17 cellular contexts compared by ENCODE assay signal in the genomic region with DNA sequence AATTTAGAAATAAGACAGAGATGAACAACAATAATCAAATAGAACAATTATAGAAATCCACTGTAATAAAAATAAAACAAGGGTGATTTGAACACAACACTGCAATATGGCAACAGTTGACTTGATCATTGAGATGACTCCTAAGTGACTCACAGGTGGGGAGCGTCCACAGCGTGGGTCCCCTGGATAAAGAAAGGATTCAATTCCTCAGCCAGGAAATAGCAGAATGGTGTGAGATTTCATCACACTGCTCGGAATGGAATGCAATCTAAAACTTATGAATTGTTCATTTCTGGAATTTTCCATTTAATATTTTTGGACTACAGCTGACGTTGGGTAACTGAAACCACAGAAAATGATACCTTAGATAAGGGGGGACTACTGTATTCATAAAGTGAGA.
A peak's percentile ranks its signal among the peaks of the same experiment; 100 is the strongest.
DNase-seq lines count a peak whose midpoint lies in the region; ATAC-seq, FAIRE-seq and TF ChIP-seq lines count a peak whose summit lies in the region.
"Had no signal": no experiment of that assay in that cellular context is flagged by ENCODE, and none has a peak within 500 bp of the region (broad histone marks: within the 10 kb centered on the region; RNA-seq: fewer than 3 reads in every experiment).

No MANE protein-coding gene starts in this region.

- H2AK5ac ChIP-seq in mesenchymal stem cell (ENCODE audit: low read length, severe bottlenecking) = no peak overlapping the region

- no peak overlapping the region for H2BK12ac ChIP-seq in mesenchymal stem cell (ENCODE audit: low read length in 2 of 2)

- no peaks in the 10 kb centered on the region for H4K20me1 ChIP-seq in osteoblast (ENCODE audit: insufficient read depth, low read length)
- no peaks in the 10 kb centered on the region for H4K20me1 ChIP-seq in HepG2 (ENCODE audit: insufficient read depth, low read length)
- H4K20me1 ChIP-seq: BLaER1 had no signal

- DNase-seq in AG10803 (ENCODE audit: low read depth) (peak; percentile 94), LHCN-M2 (ENCODE audit: low read depth) (peak; percentile 53), choroid plexus epithelial cell (ENCODE audit: low read depth) (peak; percentile 86), mesenchymal stem cell (no peak), osteoblast (ENCODE audit: insufficient read length, low spot score, missing footprints) (no peak), HepG2 (ENCODE audit: low spot score) (no peak), NCI-H526 (lab: John Stamatoyannopoulos, UW) (no peak)
- DNase-seq: activated CD4-positive, alpha-beta T cell treated with anti-CD3 and anti-CD28 coated beads, Interleukin-2, amount 50 U/mL, for 4 hours; NCI-H1092; occipital lobe; stimulated activated naive CD4-positive, alpha-beta T cell; upper lobe of right lung had no signal

- H3K4me1 ChIP-seq in mesenchymal stem cell (ENCODE audit: control insufficient read depth, insufficient read depth, low read depth, low read length) = no peaks in the 10 kb centered on the region
- no peaks in the 10 kb centered on the region for H3K4me1 ChIP-seq in osteoblast (ENCODE audit: insufficient read depth, low read length)
- no peaks in the 10 kb centered on the region for H3K4me1 ChIP-seq in HepG2 (ENCODE audit: insufficient read depth, low read length)
- H3K4me1 ChIP-seq: BLaER1, upper lobe of right lung had no signal

- no peak overlapping the region for H3K4ac ChIP-seq in mesenchymal stem cell (ENCODE audit: low read depth in 1 of 2, low read length in 2 of 2)

- CTCF ChIA-PET in HepG2 (lab: Yijun Ruan, JAX; ENCODE audit: low intra/inter-chr PET ratio, low total read pairs) = no interaction called here

- FAIRE-seq in HepG2 (lab: Jason Lieb, UNC) = no peak

- no peak overlapping the region for H3K18ac ChIP-seq in mesenchymal stem cell (ENCODE audit: low read depth in 1 of 2, low read length in 2 of 2)

- TF ChIP-seq RAD21 in HepG2 (CRISPR knock-in tag; IDR thresholded peaks at IDR 0.05) = no peak

- H3K9ac ChIP-seq in mesenchymal stem cell (ENCODE audit: low read length) (peak overlapping the region; percentile 28), HepG2 (ENCODE audit: insufficient read depth, low read depth, low read length) (no peak overlapping the region)
- H3K9ac ChIP-seq: BLaER1 had no signal

- H3K23ac ChIP-seq in mesenchymal stem cell (ENCODE audit: low read length in 2 of 2) = no peak overlapping the region

- no peak for TF ChIP-seq POLR2A in HepG2 (IDR thresholded peaks at IDR 0.05; ENCODE audit: insufficient read depth in 1 of 2, low read depth in 2 of 2, low read length in 2 of 2)

- no peak overlapping the region for H4K8ac ChIP-seq in mesenchymal stem cell (ENCODE audit: low read length)

- no peak overlapping the region for H2BK120ac ChIP-seq in mesenchymal stem cell (ENCODE audit: low read depth, low read length)

- H4K91ac ChIP-seq in mesenchymal stem cell (ENCODE audit: low read length) = no peak overlapping the region

- ATAC-seq in HepG2 (no peak), HG03565 (IDR thresholded peaks at IDR 0.05; ENCODE audit: unreplicated experiment) (no peak)
- ATAC-seq: GM23338, upper lobe of right lung had no signal

- 50% methylated on average over 4 of the region's 4 CpGs for WGBS in mesenchymal stem cell
- WGBS in HepG2 (ENCODE audit: low lambda C conversion rate) = 3% methylated on average over 4 of the region's 4 CpGs

- no peak overlapping the region for H2BK5ac ChIP-seq in mesenchymal stem cell (ENCODE audit: low read depth, low read length, poor library complexity, severe bottlenecking)

- H3K4me3 ChIP-seq in AG10803 (ENCODE audit: low read length) (no peak overlapping the region), choroid plexus epithelial cell (ENCODE audit: low read depth, low read length) (no peak overlapping the region), mesenchymal stem cell (ENCODE audit: insufficient read depth in 1 of 2, low read depth in 1 of 2, low read length in 2 of 2) (peak overlapping the region in 1 of 2 experiments; percentile 37), osteoblast (ENCODE audit: insufficient read depth, low read length) (no peak overlapping the region), HepG2 (replicated peaks in 1 of 3; ENCODE audit: insufficient read depth in 1 of 3, low read depth in 2 of 3, low read length in 3 of 3) (no peak overlapping the region)
- H3K4me3 ChIP-seq: BLaER1, dorsolateral prefrontal cortex, GM23338, smooth muscle cell, upper lobe of right lung had no signal

- in situ Hi-C loops in HepG2 (cut with HindIII; ENCODE audit: extremely low pct_ligation_motif_present, low pct_unique_long_range_greater_than_20kb) = no loop called here

- H3K79me1 ChIP-seq in mesenchymal stem cell (replicated peaks; ENCODE audit: low read length, poor library complexity, severe bottlenecking) = no peaks in the 10 kb centered on the region

- H2AFZ ChIP-seq in mesenchymal stem cell (ENCODE audit: low read depth, low read length) (no peak overlapping the region), osteoblast (ENCODE audit: low read length) (no peak overlapping the region), HepG2 (ENCODE audit: low read length) (no peak overlapping the region)
- H2AFZ ChIP-seq: GM23338 had no signal

- TF ChIP-seq CTCF in AG10803 (conservative IDR thresholded peaks at IDR 0.05; ENCODE audit: low read length) = no peak
- no peak for TF ChIP-seq CTCF in choroid plexus epithelial cell (conservative IDR thresholded peaks at IDR 0.05; ENCODE audit: low read depth, low read length)
- TF ChIP-seq CTCF in osteoblast (IDR thresholded peaks at IDR 0.05; ENCODE audit: extremely low read depth, low read depth, low read length) = no peak
- TF ChIP-seq CTCF in HepG2 (CRISPR knock-in tag; IDR thresholded peaks at IDR 0.05) = no peak

- TF ChIP-seq EP300 in HepG2 (IDR thresholded peaks at IDR 0.05; ENCODE audit: low read depth in 2 of 2, low read length in 2 of 2) = no peak
- TF ChIP-seq EP300 in HepG2 (CRISPR knock-in tag; IDR thresholded peaks at IDR 0.05; ENCODE audit: borderline replicate concordance) = no peak

- no TSS peak for BruUV-seq in HepG2 (replicated peaks; lab: Mats Ljungman, UMichigan)

- no peak overlapping the region for H3K27ac ChIP-seq in mesenchymal stem cell (ENCODE audit: low read length, poor library complexity, severe bottlenecking)
- no peak overlapping the region for H3K27ac ChIP-seq in osteoblast (ENCODE audit: low read depth, low read length)
- H3K27ac ChIP-seq in HepG2 (ENCODE audit: extremely low read length, insufficient read depth, low read length) = no peak overlapping the region
- H3K27ac ChIP-seq: BLaER1, upper lobe of right lung had no signal

- H3K36me3 ChIP-seq in mesenchymal stem cell (ENCODE audit: control insufficient read depth in 1 of 2, insufficient read depth in 2 of 2, low read depth in 1 of 2, low read length in 2 of 2) (no peaks in the 10 kb centered on the region), osteoblast (ENCODE audit: insufficient read depth, low read length) (no peaks in the 10 kb centered on the region), HepG2 (replicated peaks in 1 of 2; ENCODE audit: control insufficient read depth in 1 of 2, insufficient read depth in 2 of 2, low read length in 2 of 2) (no peaks in the 10 kb centered on the region)
- H3K36me3 ChIP-seq: BLaER1, upper lobe of right lung had no signal

- H3K4me2 ChIP-seq in mesenchymal stem cell (ENCODE audit: low read length, poor library complexity, severe bottlenecking) = no peak overlapping the region
- no peak overlapping the region for H3K4me2 ChIP-seq in osteoblast (ENCODE audit: insufficient read depth, low read length)
- no peak overlapping the region for H3K4me2 ChIP-seq in HepG2 (ENCODE audit: low read depth, low read length)
- H3K4me2 ChIP-seq: BLaER1, GM23338, smooth muscle cell had no signal

- H3K9me3 ChIP-seq in mesenchymal stem cell (ENCODE audit: control insufficient read depth, low read length) (no peaks in the 10 kb centered on the region), osteoblast (ENCODE audit: low read depth, low read length) (peaks cover 3% of the 10 kb centered on the region), HepG2 (ENCODE audit: low read length) (no peaks in the 10 kb centered on the region)
- H3K9me3 ChIP-seq: BLaER1, upper lobe of right lung had no signal

- no peak overlapping the region for H3K14ac ChIP-seq in mesenchymal stem cell (ENCODE audit: low read length in 2 of 2)

- intact Hi-C loops in HepG2 (cut with micrococcal nuclease; ENCODE audit: unreplicated experiment) = no loop called here

- H3K79me2 ChIP-seq in osteoblast (ENCODE audit: insufficient read depth, low read length) (no peaks in the 10 kb centered on the region), HepG2 (ENCODE audit: insufficient read depth, low read length) (no peaks in the 10 kb centered on the region)

- H3K27me3 ChIP-seq in mesenchymal stem cell (ENCODE audit: control insufficient read depth in 1 of 2, insufficient read depth in 1 of 2, low read length in 2 of 2) (no peaks in the 10 kb centered on the region), osteoblast (ENCODE audit: insufficient read depth, low read length) (no peaks in the 10 kb centered on the region), HepG2 (ENCODE audit: control insufficient read depth in 1 of 2, insufficient read depth in 2 of 2, low read length in 2 of 2) (no peaks in the 10 kb centered on the region)
- H3K27me3 ChIP-seq: BLaER1, dorsolateral prefrontal cortex, upper lobe of right lung had no signal

- no peak overlapping the region for H2BK15ac ChIP-seq in mesenchymal stem cell (ENCODE audit: low read depth, poor library complexity, severe bottlenecking)

- POLR2A ChIA-PET in HepG2 (lab: Yijun Ruan, JAX) = no interaction called here

TF ChIP-seq in HepG2, 621 proteins besides CTCF, POLR2A, EP300 and RAD21 (continues in another document):
- TF ChIP-seq ZNF543 (CRISPR knock-in tag; IDR thresholded peaks at IDR 0.05) (no peak), ZNF792 (CRISPR knock-in tag; IDR thresholded peaks at IDR 0.05) (no peak), MYNN (CRISPR knock-in tag; IDR thresholded peaks at IDR 0.05; ENCODE audit: low read depth) (no peak), RFX3 (CRISPR knock-in tag; IDR thresholded peaks at IDR 0.05) (no peak)
- TF ChIP-seq, protein P1, sequence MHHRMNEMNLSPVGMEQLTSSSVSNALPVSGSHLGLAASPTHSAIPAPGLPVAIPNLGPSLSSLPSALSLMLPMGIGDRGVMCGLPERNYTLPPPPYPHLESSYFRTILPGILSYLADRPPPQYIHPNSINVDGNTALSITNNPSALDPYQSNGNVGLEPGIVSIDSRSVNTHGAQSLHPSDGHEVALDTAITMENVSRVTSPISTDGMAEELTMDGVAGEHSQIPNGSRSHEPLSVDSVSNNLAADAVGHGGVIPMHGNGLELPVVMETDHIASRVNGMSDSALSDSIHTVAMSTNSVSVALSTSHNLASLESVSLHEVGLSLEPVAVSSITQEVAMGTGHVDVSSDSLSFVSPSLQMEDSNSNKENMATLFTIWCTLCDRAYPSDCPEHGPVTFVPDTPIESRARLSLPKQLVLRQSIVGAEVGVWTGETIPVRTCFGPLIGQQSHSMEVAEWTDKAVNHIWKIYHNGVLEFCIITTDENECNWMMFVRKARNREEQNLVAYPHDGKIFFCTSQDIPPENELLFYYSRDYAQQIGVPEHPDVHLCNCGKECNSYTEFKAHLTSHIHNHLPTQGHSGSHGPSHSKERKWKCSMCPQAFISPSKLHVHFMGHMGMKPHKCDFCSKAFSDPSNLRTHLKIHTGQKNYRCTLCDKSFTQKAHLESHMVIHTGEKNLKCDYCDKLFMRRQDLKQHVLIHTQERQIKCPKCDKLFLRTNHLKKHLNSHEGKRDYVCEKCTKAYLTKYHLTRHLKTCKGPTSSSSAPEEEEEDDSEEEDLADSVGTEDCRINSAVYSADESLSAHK (CRISPR knock-in tag; IDR thresholded peaks at IDR 0.05; ENCODE audit: borderline replicate concordance) = no peak

Comparison
In these comparisons a context has a peak if more than half of its experiments do, and no peak if none do; other contexts are left out.
1. DNase-seq: peak in AG10803 (single experiment), LHCN-M2 (single experiment) and choroid plexus epithelial cell (single experiment); none in mesenchymal stem cell (single experiment), osteoblast (single experiment), HepG2 (single experiment) and NCI-H526 (0 of 2).